21 cellular contexts compared by ENCODE assay signal in the genomic region with DNA sequence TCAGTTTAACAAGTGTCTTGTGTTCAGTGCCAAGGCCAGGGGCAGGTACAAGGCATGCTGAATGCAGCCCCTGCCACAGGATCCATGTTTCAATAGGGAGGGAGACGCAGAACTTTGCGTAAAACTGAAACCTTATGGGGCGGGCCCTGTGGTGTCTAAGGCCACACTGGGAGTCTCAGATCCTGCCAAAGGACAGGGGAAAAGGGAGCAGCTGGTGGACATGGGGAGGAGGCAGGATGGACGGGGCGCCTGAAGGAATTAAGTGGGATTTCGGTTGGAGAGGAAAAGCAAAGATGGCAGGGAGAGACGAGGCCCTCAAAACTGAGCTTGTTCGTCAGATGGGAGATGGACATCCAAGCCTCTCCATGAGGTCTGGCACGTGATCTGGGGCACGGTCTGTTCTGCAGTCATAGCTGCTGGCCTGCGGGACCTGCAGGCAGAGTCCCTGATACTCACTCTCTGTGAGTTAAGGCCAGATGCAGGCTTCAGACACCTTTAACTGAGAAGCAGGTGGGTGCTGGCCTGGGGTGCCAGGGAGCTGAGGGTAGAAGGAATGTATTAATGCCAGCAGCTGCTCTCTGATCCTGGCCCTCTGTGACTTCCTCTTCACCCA. TPM values are rescaled to one million over a fixed set of nuclear protein-coding genes. Genes with fewer than 3 reads are reported as not detected.
A peak's percentile ranks its signal among the peaks of the same experiment; 100 is the strongest.
DNase-seq lines count a peak whose midpoint lies in the region; ATAC-seq, FAIRE-seq and TF ChIP-seq lines count a peak whose summit lies in the region.
"Had no signal": no experiment of that assay in that cellular context is flagged by ENCODE, and none has a peak within 500 bp of the region (broad histone marks: within the 10 kb centered on the region; RNA-seq: fewer than 3 reads in every experiment).

No MANE protein-coding gene starts in this region.

- H4K8ac ChIP-seq in H1 (ENCODE audit: extremely low read depth, insufficient read depth, low read length) = no peak overlapping the region

- 89% methylated on average over 11 of the region's 11 CpGs; no CpG with 5 or more reads in 1 of the 2 experiments for WGBS in H1 (ENCODE audit: extremely low coverage in 1 of 2, insufficient coverage in 1 of 2, insufficient read length in 1 of 2, insufficient replicate concordance in 2 of 2, low coverage in 1 of 2, low lambda C conversion rate in 2 of 2, missing lambda C conversion rate in 1 of 2), 2 experiments
- 79 to 89% (median 87%) methylated on average over 11 of the region's 11 CpGs for WGBS in spleen, 5 donors

- H3K27ac ChIP-seq in H1 (ENCODE audit: low read depth, low read length) = no peak overlapping the region
- H3K27ac ChIP-seq in spleen = no peak overlapping the region
- H3K27ac ChIP-seq: A549; BLaER1 treated with 17β-estradiol and CSF1 and Interleukin-3, amounts not matched to agents 10 nM and 100 nM; KMS-11; RWPE1 had no signal

- no peak for FAIRE-seq in H1 (lab: Jason Lieb, UNC)
- FAIRE-seq: A549, D721Med, GM12891 had no signal

- TF ChIP-seq CTCF in H1 (IDR thresholded peaks at IDR 0.05; ENCODE audit: control extremely low read depth in 1 of 3, insufficient read depth in 1 of 3, low read depth in 1 of 3, low read length in 3 of 3) (no peak), neural crest cell (conservative IDR thresholded peaks at IDR 0.05) (no peak), spleen (IDR thresholded peaks at IDR 0.05 in 8 of 11, conservative IDR thresholded peaks at IDR 0.05 in 3 of 11) (no peak), CD14-positive monocyte (IDR thresholded peaks at IDR 0.05) (no peak)

- no peak overlapping the region; a peak in 1 of 4 replicates for H3K4me2 ChIP-seq in H1 (ENCODE audit: insufficient read depth in 1 of 2, low read depth in 2 of 2, low read length in 2 of 2)
- H3K4me2 ChIP-seq: A549; BLaER1 treated with 17β-estradiol and CSF1 and Interleukin-3, amounts not matched to agents 10 nM and 100 nM; KMS-11 had no signal

- H3K4me3 Mint-ChIP-seq in neural crest cell (no peak overlapping the region), CD14-positive monocyte (no peak overlapping the region)
- H3K4me3 Mint-ChIP-seq: CD8-positive, alpha-beta memory T cell had no signal

- peaks cover 42 to 54% of the 10 kb centered on the region in 2 experiments for H4K20me1 ChIP-seq in H1 (replicated peaks in 1 of 2; ENCODE audit: control insufficient read depth in 1 of 2, insufficient read depth in 2 of 2, low read length in 2 of 2)
- H4K20me1 ChIP-seq: BLaER1 treated with 17β-estradiol and CSF1 and Interleukin-3, amounts not matched to agents 10 nM and 100 nM had no signal

- H2BK120ac ChIP-seq in H1 (replicated peaks; ENCODE audit: low read depth, low read length) = no peak overlapping the region

- H4K91ac ChIP-seq in H1 (replicated peaks; ENCODE audit: insufficient read length, low read length) = no peak overlapping the region

- no peak overlapping the region for H2BK12ac ChIP-seq in H1 (ENCODE audit: low read depth, low read length)

- H2BK5ac ChIP-seq in H1 (ENCODE audit: low read depth, low read length) = 0 out of 2 replicates have a peak overlapping the region, but pooled peaks have one; percentile 5

- H3K4me3 ChIP-seq in H1 (ENCODE audit: extremely low read depth in 1 of 4, insufficient read depth in 2 of 4, low read depth in 3 of 4, low read length in 4 of 4) (no peak overlapping the region), spleen (no peak overlapping the region)
- H3K4me3 ChIP-seq: A549; BLaER1 treated with 17β-estradiol and CSF1 and Interleukin-3, amounts not matched to agents 10 nM and 100 nM had no signal

- no peaks in the 10 kb centered on the region for H3K9me3 Mint-ChIP-seq in neural crest cell
- H3K9me3 Mint-ChIP-seq in CD14-positive monocyte = peaks cover 0 to 2% (median under 1%) of the 10 kb centered on the region in 7 donors
- H3K9me3 Mint-ChIP-seq: CD8-positive, alpha-beta memory T cell had no signal

- POLR2A ChIA-PET in H1 (lab: Charles Lee; ENCODE audit: partially characterized antibody) = interaction anchor here (0.7 to 2.1 kb wide), 7 partner anchors 12 to 74 kb away, joined by 3 to 7 read pairs (median 3); partner anchors contain the start of gene TCF7L1

- H3K4me1 Mint-ChIP-seq in neural crest cell = peaks cover 55% of the 10 kb centered on the region
- no peaks in the 10 kb centered on the region for H3K4me1 Mint-ChIP-seq in CD14-positive monocyte

- H3K4me1 ChIP-seq in H1 (replicated peaks in 1 of 4; ENCODE audit: control insufficient read depth in 3 of 4, insufficient read depth in 4 of 4, low read length in 3 of 4) (peaks cover 26 to 45% (median 30%) of the 10 kb centered on the region in 4 experiments), spleen (peaks cover 0 to 31% (median 18%) of the 10 kb centered on the region in 6 donors)
- H3K4me1 ChIP-seq: A549 had no signal

- no peak overlapping the region for H3K18ac ChIP-seq in H1 (ENCODE audit: extremely low read depth, low read length)

- TF ChIP-seq EP300 in H1 (IDR thresholded peaks at IDR 0.05; ENCODE audit: borderline replicate concordance in 1 of 2, low read depth in 2 of 2, low read length in 2 of 2) = no peak

- H3K36me3 ChIP-seq in H1 (ENCODE audit: control insufficient read depth in 2 of 4, insufficient read depth in 4 of 4, low read length in 3 of 4) (peaks cover 0 to 2% (median under 1%) of the 10 kb centered on the region in 4 experiments; a peak in 2 of 8 replicates), spleen (no peaks in the 10 kb centered on the region)
- H3K36me3 ChIP-seq: BLaER1 treated with 17β-estradiol and CSF1 and Interleukin-3, amounts not matched to agents 10 nM and 100 nM had no signal

- no peak overlapping the region for H3K9ac ChIP-seq in H1 (replicated peaks in 1 of 4; ENCODE audit: extremely low read depth in 1 of 4, low read depth in 3 of 4, low read length in 3 of 4)
- H3K9ac ChIP-seq: BLaER1 treated with 17β-estradiol and CSF1 and Interleukin-3, amounts not matched to agents 10 nM and 100 nM; KMS-11 had no signal

- H2BK15ac ChIP-seq in H1 (ENCODE audit: low read length) = no peak overlapping the region

- H3K27me3 Mint-ChIP-seq in neural crest cell (ENCODE audit: low read depth) (no peaks in the 10 kb centered on the region), CD14-positive monocyte (ENCODE audit: low read depth in 3 of 3) (peaks cover 2 to 4% (median 3%) of the 10 kb centered on the region in 3 donors)

- H3K4ac ChIP-seq in H1 (replicated peaks; ENCODE audit: insufficient read length, low read depth, low read length) = no peak overlapping the region

- no peak overlapping the region for H2AFZ ChIP-seq in H1 (ENCODE audit: low read length)

- H3K23ac ChIP-seq in H1 (ENCODE audit: insufficient read length) = no peak overlapping the region

- peaks cover 8% of the 10 kb centered on the region for H3K36me3 Mint-ChIP-seq in neural crest cell (ENCODE audit: low read depth)
- H3K36me3 Mint-ChIP-seq in CD14-positive monocyte = no peaks in the 10 kb centered on the region
- H3K36me3 Mint-ChIP-seq: CD8-positive, alpha-beta memory T cell had no signal

- no peak overlapping the region for H3K56ac ChIP-seq in H1 (replicated peaks; ENCODE audit: insufficient read length, low read depth, low read length)

- no peaks in the 10 kb centered on the region for H3K27me3 ChIP-seq in H1 (replicated peaks in 1 of 4; ENCODE audit: control insufficient read depth in 3 of 4, extremely low read depth in 1 of 4, insufficient read depth in 3 of 4, low read length in 3 of 4)
- no peaks in the 10 kb centered on the region for H3K27me3 ChIP-seq in spleen (replicated peaks in 1 of 7)
- H3K27me3 ChIP-seq: BLaER1 treated with 17β-estradiol and CSF1 and Interleukin-3, amounts not matched to agents 10 nM and 100 nM had no signal

- CTCF ChIA-PET in H1 (lab: Charles Lee; ENCODE audit: partially characterized antibody) = interaction anchor here (0.6 to 15.2 kb wide), 25 partner anchors 10 to 164 kb away, joined by 3 to 218 read pairs (median 4); partner anchors contain the start of gene TCF7L1

- peaks cover 14 to 95% of the 10 kb centered on the region in 2 experiments for H3K79me2 ChIP-seq in H1 (ENCODE audit: control insufficient read depth in 1 of 2, insufficient read depth in 2 of 2, low read length in 2 of 2)

- no peaks in the 10 kb centered on the region for H3K23me2 ChIP-seq in H1 (ENCODE audit: low read depth, low read length)

- intact Hi-C loops in left ventricle myocardium superior (cut with micrococcal nuclease) (loop anchor here (10.0 kb wide), 1 partner anchor 63 kb away; no protein-coding TSS in a partner anchor), cardiac septum (cut with DNase I) (no loop called here), spleen (cut with DNase I; ENCODE audit: low total_unique reads) (no loop called here), CD14-positive monocyte (cut with micrococcal nuclease) (no loop called here)

- no peak for TF ChIP-seq POLR2A in H1 (IDR thresholded peaks at IDR 0.05; ENCODE audit: control extremely low read depth in 1 of 2, low read depth in 2 of 2, low read length in 2 of 2)
- no peak for TF ChIP-seq POLR2A in spleen (IDR thresholded peaks at IDR 0.05)

- H3K9me3 ChIP-seq in H1 (ENCODE audit: insufficient read depth in 2 of 2, low read depth in 1 of 2, low read length in 1 of 2) = no peaks in the 10 kb centered on the region
- H3K9me3 ChIP-seq in spleen = no peaks in the 10 kb centered on the region
- H3K9me3 ChIP-seq: A549 had no signal

- H3K79me1 ChIP-seq in H1 (ENCODE audit: low read depth, low read length) = peaks cover 27% of the 10 kb centered on the region

- H2AK5ac ChIP-seq in H1 (ENCODE audit: low read depth, low read length) = no peak overlapping the region

- no peak overlapping the region for H3K14ac ChIP-seq in H1 (ENCODE audit: insufficient read length)

- H4K5ac ChIP-seq in H1 (ENCODE audit: insufficient read length, low read depth, low read length) = no peak overlapping the region

- H3K27ac Mint-ChIP-seq in neural crest cell (ENCODE audit: unreplicated experiment) (peak overlapping the region; percentile 44), CD14-positive monocyte (no peak overlapping the region)
- H3K27ac Mint-ChIP-seq: CD8-positive, alpha-beta memory T cell had no signal

- ATAC-seq in left ventricle myocardium superior = peak; percentile 48
- ATAC-seq: PC-3 had no signal

- no peak overlapping the region for H2BK20ac ChIP-seq in H1 (ENCODE audit: low read length)

- TF ChIP-seq RAD21 in H1 (IDR thresholded peaks at IDR 0.05 in 1 of 2, conservative IDR thresholded peaks at IDR 0.05 in 1 of 2; ENCODE audit: low read depth in 2 of 2, low read length in 2 of 2) = no peak

- DNase-seq in left ventricle myocardium superior = no peak
- DNase-seq in cardiac septum (ENCODE audit: low spot score) = no peak
- no peak for DNase-seq in H1 (ENCODE audit: low read depth in 1 of 2, low spot score in 2 of 2)
- no peak for DNase-seq in neural crest cell (ENCODE audit: low read depth, low spot score)
- DNase-seq in spleen = peak; percentile 51
- no peak for DNase-seq in COR-L47 (lab: John Stamatoyannopoulos, UW)
- DNase-seq in CD14-positive monocyte (ENCODE audit: low spot score) = no peak
- no peak for DNase-seq in A172 (ENCODE audit: low spot score)
- DNase-seq: CD8-positive, alpha-beta memory T cell; GOT3; NCI-H1436; NCI-H1930; NCI-H226; NCI-H524 treated with DMSO at 0.1 percent for 48 hours; PC-3 had no signal

RNA-seq across cellular contexts. Expression of gene TCF7L1, which starts 48.8 kb away (rescaled TPM):
- 7.1 TPM for total RNA-seq in left ventricle myocardium superior
- total RNA-seq in cardiac septum = 6.0 TPM
- 108 and 110 TPM in 2 replicates for total RNA-seq in H1 (2021; fragmentation: NEBNext Ultra II Directional; extraction: Animal tissue kit (Norgen Biotek cat#: 25700))
- 27.5 and 49.5 TPM in 2 replicates for polyA plus RNA-seq in H1 (2011; rRNA removed)
- 11.0 TPM for polyA plus RNA-seq in H1 (2011; cell fraction: cytosol; rRNA removed)
- polyA plus RNA-seq in H1 (2011; cell fraction: nucleus; rRNA removed) = 53.7 TPM
- 117 to 131 TPM (median 126 TPM) in 4 replicates for polyA plus RNA-seq in H1 (2012, experiment 1 of 2)
- polyA plus RNA-seq in H1 (2012, experiment 2 of 2) = 142 TPM
- 141 TPM for polyA plus RNA-seq in H1 (2013, experiment 1 of 2)
- polyA plus RNA-seq in H1 (2013, experiment 2 of 2) = 141 TPM
- 15.5 and 22.8 TPM in 2 replicates for polyA minus RNA-seq in H1 (2011; rRNA and poly(A)+ RNA removed)
- 31.3 TPM for polyA minus RNA-seq in H1 (2011; cell fraction: cytosol; rRNA and poly(A)+ RNA removed)
- polyA minus RNA-seq in H1 (2011; cell fraction: nucleus; rRNA and poly(A)+ RNA removed) = 52.8 TPM
- total RNA-seq in neural crest cell = 40.3 and 41.8 TPM in 2 replicates
- total RNA-seq in spleen = 10 to 100 TPM in 3 of 7 donors, 1 to 10 TPM in 4; 3.3 to 15.8 (median 9.8) TPM
- polyA plus RNA-seq in spleen = 1 to 10 TPM; 2.0 to 5.2 (median 2.4) TPM
- under 1 TPM in 1 of 2 donors, not detected in 1; 0.05 TPM for polyA plus RNA-seq in CD14-positive monocyte
- 0.24 TPM in 1 of 2 replicates, not detected in the other for total RNA-seq in A172 (2014; rRNA removed; shearing (Covaris generic))
- total RNA-seq: CD8-positive, alpha-beta memory T cell had no signal
